ENCODE assay signal across 8 cellular contexts in the genomic region with DNA sequence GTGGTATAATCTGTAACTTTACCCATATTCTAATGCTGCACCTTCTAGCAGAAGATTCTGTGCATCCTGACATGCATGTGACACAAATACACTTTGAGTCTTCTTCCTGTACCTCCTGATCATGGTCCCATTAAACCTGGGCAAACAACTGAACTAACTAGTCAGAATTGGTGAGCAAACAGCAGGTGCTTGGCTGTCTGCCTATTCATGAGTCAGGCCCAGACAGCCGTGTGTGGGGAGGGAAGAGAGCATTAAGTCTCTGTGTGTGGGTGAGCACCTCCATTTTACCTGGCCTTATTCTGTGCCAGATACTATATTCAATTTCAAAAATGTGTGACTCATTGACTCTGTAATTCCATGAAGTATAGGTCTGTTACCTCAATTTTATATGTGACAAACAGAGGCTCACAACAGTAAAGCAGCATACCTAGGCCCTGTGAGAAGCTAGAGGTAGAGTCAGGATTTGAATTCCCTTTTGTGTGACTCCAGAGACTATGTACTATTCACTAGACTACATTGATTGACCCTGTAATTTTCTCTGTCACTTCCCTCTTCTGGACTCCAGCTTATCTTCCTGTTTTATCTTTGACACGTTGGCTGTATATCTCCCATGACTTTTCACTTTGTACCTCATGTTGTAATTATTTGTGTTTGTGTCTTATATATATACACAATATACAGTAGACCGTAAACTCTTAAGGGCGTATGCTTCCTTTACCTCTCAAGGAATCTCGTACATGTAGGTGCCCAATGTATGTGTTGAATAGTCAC. TPM values are rescaled to one million over a fixed set of nuclear protein-coding genes. Genes with fewer than 3 reads are reported as not detected.
DNase-seq lines count a peak whose midpoint lies in the region; ATAC-seq and TF ChIP-seq lines count a peak whose summit lies in the region.

No MANE protein-coding gene starts in this region.

- CTCF ChIA-PET in HEK293 (lab: Yijun Ruan, JAX) = no interaction called here

- H3K9me3 ChIP-seq in HEK293 (ENCODE audit: control insufficient read depth, insufficient read depth, low read depth, low read length) (no peaks in the 10 kb centered on the region), HAP-1 (peaks cover 14% of the 10 kb centered on the region)

- H3K4me1 ChIP-seq in HEK293 (ENCODE audit: control insufficient read depth, insufficient read depth, low read length) = peaks cover 13% of the 10 kb centered on the region
- H3K4me1 ChIP-seq in HAP-1 = no peaks in the 10 kb centered on the region

- POLR2A ChIA-PET in HEK293 (lab: Yijun Ruan, JAX) = no interaction called here

- TF ChIP-seq CTCF in HEK293 (tag by site-specific recombination; IDR thresholded peaks at IDR 0.05) = no peak
- TF ChIP-seq CTCF in fibroblast of the aortic adventitia (IDR thresholded peaks at IDR 0.05; ENCODE audit: insufficient read depth, low read length) = no peak

- DNase-seq in NCI-H510A (lab: John Stamatoyannopoulos, UW) (peak; percentile 86), fibroblast of the aortic adventitia (ENCODE audit: low read depth) (peak; percentile 42), HAP-1 (ENCODE audit: low spot score in 2 of 2) (no peak), foreskin melanocyte (no peak)
- peak; percentile 70 for DNase-seq in activated CD8-positive, alpha-beta memory T cell treated with anti-CD3 and anti-CD28 coated beads, Interleukin-2, amount 50 U/mL, for 48 hours
- peak; percentile 51 to 57 for DNase-seq in stimulated activated CD4-positive, alpha-beta T cell treated with anti-CD3 and anti-CD28 coated beads, Interleukin-12 subunit alpha, Interleukin-12 subunit beta, amount 100 ng/mL, for 24 hours (ENCODE audit: low read depth in 2 of 2)

- no peak for ATAC-seq in HG03342 (IDR thresholded peaks at IDR 0.05; ENCODE audit: unreplicated experiment)

- no peaks in the 10 kb centered on the region for H3K27me3 ChIP-seq in HAP-1 (ENCODE audit: low read depth)

- H3K4me3 ChIP-seq in HEK293 (ENCODE audit: low read depth, low read length) (no peak overlapping the region), fibroblast of the aortic adventitia (ENCODE audit: low read depth, low read length) (no peak overlapping the region), HAP-1 (no peak overlapping the region)

- H3K36me3 ChIP-seq in HEK293 (ENCODE audit: control insufficient read depth in 2 of 2, insufficient read depth in 1 of 2, low read length in 2 of 2) (no peaks in the 10 kb centered on the region), HAP-1 (replicated peaks) (no peaks in the 10 kb centered on the region)

- in situ Hi-C loops in HAP-1 (cut with MboI; ENCODE audit: low sequenced_read_pairs) = no loop called here

- H3K27ac ChIP-seq in HEK293 (ENCODE audit: extremely low read depth, low read depth, low read length) = 0 out of 2 replicates have a peak overlapping the region, but pooled peaks have one; percentile 5

TF ChIP-seq in HEK293, 187 proteins besides CTCF, POLR2A, EP300 and RAD21:
- TF ChIP-seq, protein P1, sequence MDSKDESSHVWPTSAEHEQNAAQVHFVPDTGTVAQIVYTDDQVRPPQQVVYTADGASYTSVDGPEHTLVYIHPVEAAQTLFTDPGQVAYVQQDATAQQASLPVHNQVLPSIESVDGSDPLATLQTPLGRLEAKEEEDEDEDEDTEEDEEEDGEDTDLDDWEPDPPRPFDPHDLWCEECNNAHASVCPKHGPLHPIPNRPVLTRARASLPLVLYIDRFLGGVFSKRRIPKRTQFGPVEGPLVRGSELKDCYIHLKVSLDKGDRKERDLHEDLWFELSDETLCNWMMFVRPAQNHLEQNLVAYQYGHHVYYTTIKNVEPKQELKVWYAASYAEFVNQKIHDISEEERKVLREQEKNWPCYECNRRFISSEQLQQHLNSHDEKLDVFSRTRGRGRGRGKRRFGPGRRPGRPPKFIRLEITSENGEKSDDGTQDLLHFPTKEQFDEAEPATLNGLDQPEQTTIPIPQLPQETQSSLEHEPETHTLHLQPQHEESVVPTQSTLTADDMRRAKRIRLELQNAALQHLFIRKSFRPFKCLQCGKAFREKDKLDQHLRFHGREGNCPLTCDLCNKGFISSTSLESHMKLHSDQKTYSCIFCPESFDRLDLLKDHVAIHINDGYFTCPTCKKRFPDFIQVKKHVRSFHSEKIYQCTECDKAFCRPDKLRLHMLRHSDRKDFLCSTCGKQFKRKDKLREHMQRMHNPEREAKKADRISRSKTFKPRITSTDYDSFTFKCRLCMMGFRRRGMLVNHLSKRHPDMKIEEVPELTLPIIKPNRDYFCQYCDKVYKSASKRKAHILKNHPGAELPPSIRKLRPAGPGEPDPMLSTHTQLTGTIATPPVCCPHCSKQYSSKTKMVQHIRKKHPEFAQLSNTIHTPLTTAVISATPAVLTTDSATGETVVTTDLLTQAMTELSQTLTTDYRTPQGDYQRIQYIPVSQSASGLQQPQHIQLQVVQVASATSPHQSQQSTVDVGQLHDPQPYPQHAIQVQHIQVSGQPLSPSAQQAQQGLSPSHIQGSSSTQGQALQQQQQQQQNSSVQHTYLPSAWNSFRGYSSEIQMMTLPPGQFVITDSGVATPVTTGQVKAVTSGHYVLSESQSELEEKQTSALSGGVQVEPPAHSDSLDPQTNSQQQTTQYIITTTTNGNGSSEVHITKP (tag by site-specific recombination; IDR thresholded peaks at IDR 0.05) = peak; percentile 81
- no peak for TF ChIP-seq ZEB2 (tag by site-specific recombination; IDR thresholded peaks at IDR 0.05)
- TF ChIP-seq ZNF184 (tag by site-specific recombination; IDR thresholded peaks at IDR 0.05) = peak; percentile 41; the same call in 1 of the 2 replicates
- TF ChIP-seq, protein P2, sequence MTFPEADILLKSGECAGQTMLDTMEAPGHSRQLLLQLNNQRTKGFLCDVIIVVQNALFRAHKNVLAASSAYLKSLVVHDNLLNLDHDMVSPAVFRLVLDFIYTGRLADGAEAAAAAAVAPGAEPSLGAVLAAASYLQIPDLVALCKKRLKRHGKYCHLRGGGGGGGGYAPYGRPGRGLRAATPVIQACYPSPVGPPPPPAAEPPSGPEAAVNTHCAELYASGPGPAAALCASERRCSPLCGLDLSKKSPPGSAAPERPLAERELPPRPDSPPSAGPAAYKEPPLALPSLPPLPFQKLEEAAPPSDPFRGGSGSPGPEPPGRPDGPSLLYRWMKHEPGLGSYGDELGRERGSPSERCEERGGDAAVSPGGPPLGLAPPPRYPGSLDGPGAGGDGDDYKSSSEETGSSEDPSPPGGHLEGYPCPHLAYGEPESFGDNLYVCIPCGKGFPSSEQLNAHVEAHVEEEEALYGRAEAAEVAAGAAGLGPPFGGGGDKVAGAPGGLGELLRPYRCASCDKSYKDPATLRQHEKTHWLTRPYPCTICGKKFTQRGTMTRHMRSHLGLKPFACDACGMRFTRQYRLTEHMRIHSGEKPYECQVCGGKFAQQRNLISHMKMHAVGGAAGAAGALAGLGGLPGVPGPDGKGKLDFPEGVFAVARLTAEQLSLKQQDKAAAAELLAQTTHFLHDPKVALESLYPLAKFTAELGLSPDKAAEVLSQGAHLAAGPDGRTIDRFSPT (tag by site-specific recombination; IDR thresholded peaks at IDR 0.05) = 0 out of 2 replicates have a peak, but pooled peaks have one; percentile 29
- TF ChIP-seq ZNF10 (tag by site-specific recombination; IDR thresholded peaks at IDR 0.05) = peak; percentile 65; the same call in 1 of the 2 replicates
- TF ChIP-seq ZNF629 (tag by site-specific recombination; IDR thresholded peaks at IDR 0.05) = 0 out of 2 replicates have a peak, but pooled peaks have one; percentile 24
- peak; percentile 59 for TF ChIP-seq ZNF366 (tag by site-specific recombination; conservative IDR thresholded peaks at IDR 0.05)
- TF ChIP-seq GFI1B (tag by site-specific recombination; IDR thresholded peaks at IDR 0.05) = no peak
- peak; percentile 22; the same call in 1 of the 2 replicates for TF ChIP-seq SCRT2 (tag by site-specific recombination; IDR thresholded peaks at IDR 0.05)
- TF ChIP-seq ZNF843 (tag by site-specific recombination; IDR thresholded peaks at IDR 0.05) = no peak
- TF ChIP-seq, protein P3, sequence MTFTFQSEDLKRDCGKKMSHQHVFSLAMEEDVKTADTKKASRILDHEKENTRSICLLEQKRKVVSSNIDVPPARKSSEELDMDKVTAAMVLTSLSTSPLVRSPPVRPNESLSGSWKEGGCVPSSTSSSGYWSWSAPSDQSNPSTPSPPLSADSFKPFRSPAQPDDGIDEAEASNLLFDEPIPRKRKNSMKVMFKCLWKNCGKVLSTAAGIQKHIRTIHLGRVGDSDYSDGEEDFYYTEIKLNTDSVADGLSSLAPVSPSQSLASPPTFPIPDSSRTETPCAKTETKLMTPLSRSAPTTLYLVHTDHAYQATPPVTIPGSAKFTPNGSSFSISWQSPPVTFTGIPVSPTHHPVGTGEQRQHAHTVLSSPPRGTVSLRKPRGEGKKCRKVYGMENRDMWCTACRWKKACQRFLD (tag by site-specific recombination; IDR thresholded peaks at IDR 0.05) = no peak
- TF ChIP-seq, protein P4, sequence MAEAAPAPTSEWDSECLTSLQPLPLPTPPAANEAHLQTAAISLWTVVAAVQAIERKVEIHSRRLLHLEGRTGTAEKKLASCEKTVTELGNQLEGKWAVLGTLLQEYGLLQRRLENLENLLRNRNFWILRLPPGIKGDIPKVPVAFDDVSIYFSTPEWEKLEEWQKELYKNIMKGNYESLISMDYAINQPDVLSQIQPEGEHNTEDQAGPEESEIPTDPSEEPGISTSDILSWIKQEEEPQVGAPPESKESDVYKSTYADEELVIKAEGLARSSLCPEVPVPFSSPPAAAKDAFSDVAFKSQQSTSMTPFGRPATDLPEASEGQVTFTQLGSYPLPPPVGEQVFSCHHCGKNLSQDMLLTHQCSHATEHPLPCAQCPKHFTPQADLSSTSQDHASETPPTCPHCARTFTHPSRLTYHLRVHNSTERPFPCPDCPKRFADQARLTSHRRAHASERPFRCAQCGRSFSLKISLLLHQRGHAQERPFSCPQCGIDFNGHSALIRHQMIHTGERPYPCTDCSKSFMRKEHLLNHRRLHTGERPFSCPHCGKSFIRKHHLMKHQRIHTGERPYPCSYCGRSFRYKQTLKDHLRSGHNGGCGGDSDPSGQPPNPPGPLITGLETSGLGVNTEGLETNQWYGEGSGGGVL (tag by site-specific recombination; IDR thresholded peaks at IDR 0.05) = peak; percentile 46; the same call in 1 of the 2 replicates
- peak; percentile 69 for TF ChIP-seq GLIS1 (tag by site-specific recombination; IDR thresholded peaks at IDR 0.05)
- TF ChIP-seq ZNF501 (tag by site-specific recombination; IDR thresholded peaks at IDR 0.05) = 0 out of 2 replicates have a peak, but pooled peaks have one; percentile 22
- peak; percentile 73 for TF ChIP-seq ZFHX2 (tag by site-specific recombination; conservative IDR thresholded peaks at IDR 0.05)
- TF ChIP-seq EGR2 (tag by site-specific recombination; IDR thresholded peaks at IDR 0.05; ENCODE audit: low read depth) = peak; percentile 73; the same call in 1 of the 2 replicates

RNA-seq across cellular contexts. Expression of a gene that starts 32.2 kb away (rescaled TPM):
- total RNA-seq in fibroblast of the aortic adventitia (ENCODE audit: low replicate concordance) = 8.0 and 14.3 TPM in 2 replicates

Comparison
In these comparisons a context has a peak if more than half of its experiments do, and no peak if none do; other contexts are left out.
1. DNase-seq: peak in NCI-H510A (single experiment), activated CD8-positive, alpha-beta memory T cell treated with anti-CD3 and anti-CD28 coated beads, Interleukin-2, amount 50 U/mL, for 48 hours (single experiment), fibroblast of the aortic adventitia (single experiment) and stimulated activated CD4-positive, alpha-beta T cell treated with anti-CD3 and anti-CD28 coated beads, Interleukin-12 subunit alpha, Interleukin-12 subunit beta, amount 100 ng/mL, for 24 hours (2 of 2); none in HAP-1 (0 of 2) and foreskin melanocyte (single experiment).